Comparison of ENCODE assay signal across 27 cellular contexts in the genomic region with DNA sequence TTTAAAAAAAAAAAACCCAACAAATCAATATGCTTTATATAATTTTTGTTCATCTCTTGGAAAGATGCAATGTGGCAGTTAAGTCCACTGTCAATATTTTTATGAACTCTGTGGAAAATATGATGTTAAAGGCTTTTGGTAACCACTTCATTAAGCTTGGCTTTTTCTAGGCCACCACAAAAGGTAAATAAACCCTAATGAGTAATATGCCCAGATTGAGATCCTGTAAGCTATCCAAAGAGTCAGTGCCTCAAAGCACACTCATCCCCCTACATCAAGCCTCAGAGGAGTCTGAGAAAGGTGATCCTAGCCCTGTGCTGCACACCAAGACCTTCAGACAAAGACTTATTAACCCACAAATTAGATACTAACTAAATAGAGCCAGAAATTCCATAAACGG.
DNase-seq lines count a peak whose midpoint lies in the region; TF ChIP-seq lines count a peak whose summit lies in the region.
"Had no signal": no experiment of that assay in that cellular context is flagged by ENCODE, and none has a peak within 500 bp of the region (broad histone marks: within the 10 kb centered on the region; RNA-seq: fewer than 3 reads in every experiment).

No MANE protein-coding gene starts in this region.

- no peaks in the 10 kb centered on the region for H3K9me3 Mint-ChIP-seq in MCF 10A (ENCODE audit: unreplicated experiment)
- H3K9me3 Mint-ChIP-seq in endothelial cell (ENCODE audit: unreplicated experiment): no peaks in the 10 kb centered on the region
- H3K9me3 Mint-ChIP-seq: H9 had no signal

- in situ Hi-C loops in mammary epithelial cell (cut with MboI; ENCODE audit: low sequenced_read_pairs in 2 of 2): no loop called here

- POLR2A ChIA-PET in MCF 10A (lab: Yijun Ruan, JAX): no interaction called here

- no peak overlapping the region for H3K4me2 ChIP-seq in mammary epithelial cell (ENCODE audit: insufficient read depth, low read depth, low read length)

- H3K27me3 ChIP-seq in mammary epithelial cell (ENCODE audit: insufficient read depth, low read length) (no peaks in the 10 kb centered on the region), adipocyte (replicated peaks; ENCODE audit: control insufficient read depth, insufficient read depth, low read length) (peaks cover 9% of the 10 kb centered on the region)
- H3K27me3 ChIP-seq: ascending aorta, esophagus squamous epithelium, heart left ventricle, right atrium auricular region, uterus had no signal

- H3K79me2 ChIP-seq in mammary epithelial cell (ENCODE audit: insufficient read depth, low read length): no peaks in the 10 kb centered on the region

- WGBS in mammary epithelial cell (ENCODE audit: low coverage, missing lambda C conversion rate): 100% methylated on average over 1 of the region's 1 CpG

- dilution Hi-C loops in mammary epithelial cell (cut with HindIII; ENCODE audit: low sequenced_read_pairs): no loop called here

- H3K4me3 Mint-ChIP-seq in MCF 10A (ENCODE audit: unreplicated experiment) (no peak overlapping the region), endothelial cell (ENCODE audit: unreplicated experiment) (no peak overlapping the region)
- H3K4me3 Mint-ChIP-seq: activated CD8-positive, alpha-beta T cell treated with anti-CD3 and anti-CD28 coated beads for 36 hours; activated naive CD4-positive, alpha-beta T cell treated with anti-CD3 and anti-CD28 coated beads for 36 hours; CD14-positive monocyte; H9 had no signal

- H3K9me3 ChIP-seq in mammary epithelial cell (replicated peaks; ENCODE audit: insufficient read depth, low read length) (no peaks in the 10 kb centered on the region), adipocyte (ENCODE audit: control insufficient read depth, low read length) (no peaks in the 10 kb centered on the region)
- H3K9me3 ChIP-seq: ascending aorta, esophagus squamous epithelium, heart left ventricle, lower lobe of right lung, right atrium auricular region, uterus had no signal

- CTCF ChIA-PET in mammary epithelial cell (lab: Charles Lee; ENCODE audit: low non-redundant PET) (interaction anchor here (0.7 kb wide), 1 partner anchor 34 kb away, joined by 8 read pairs; no protein-coding TSS in a partner anchor), MCF 10A (lab: Yijun Ruan, JAX) (interaction anchor here (0.6 to 0.7 kb wide), 2 partner anchors 33 to 1912 kb away, joined by 3 to 5 read pairs; no protein-coding TSS in a partner anchor)

- H3K36me3 ChIP-seq in mammary epithelial cell (ENCODE audit: insufficient read depth, low read length) (no peaks in the 10 kb centered on the region), adipocyte (ENCODE audit: control insufficient read depth, insufficient read depth, low read length, severe bottlenecking) (no peaks in the 10 kb centered on the region)
- H3K36me3 ChIP-seq: ascending aorta, esophagus squamous epithelium, heart left ventricle, lower lobe of right lung, right atrium auricular region, uterus had no signal

- no peaks in the 10 kb centered on the region for H4K20me1 ChIP-seq in mammary epithelial cell (ENCODE audit: insufficient read depth, low read length)

- TF ChIP-seq CTCF in mammary epithelial cell (conservative IDR thresholded peaks at IDR 0.05 in 1 of 2, IDR thresholded peaks at IDR 0.05 in 1 of 2; ENCODE audit: extremely low read depth in 1 of 2, insufficient read depth in 1 of 2, low read depth in 1 of 2, low read length in 2 of 2) (no peak), MCF 10A (IDR thresholded peaks at IDR 0.05; ENCODE audit: unreplicated experiment) (no peak), foreskin fibroblast (IDR thresholded peaks at IDR 0.05; ENCODE audit: low read depth, low read length) (no peak), endothelial cell (IDR thresholded peaks at IDR 0.05; ENCODE audit: unreplicated experiment) (no peak)

- no peak overlapping the region for H2AFZ ChIP-seq in mammary epithelial cell (ENCODE audit: low read depth, low read length)

- H3K4me3 ChIP-seq in mammary epithelial cell (replicated peaks in 1 of 3; ENCODE audit: insufficient read depth in 1 of 3, low read depth in 2 of 3, low read length in 3 of 3) (no peak overlapping the region), adipocyte (ENCODE audit: low read length) (no peak overlapping the region), foreskin fibroblast (ENCODE audit: low read depth in 1 of 2, low read length in 2 of 2) (no peak overlapping the region)
- H3K4me3 ChIP-seq: ascending aorta, esophagus squamous epithelium, heart left ventricle, lower lobe of right lung, right atrium auricular region, uterus had no signal

- H3K27me3 Mint-ChIP-seq in MCF 10A (ENCODE audit: insufficient read depth, unreplicated experiment) (no peaks in the 10 kb centered on the region), endothelial cell (ENCODE audit: unreplicated experiment) (peaks cover 2% of the 10 kb centered on the region)
- H3K27me3 Mint-ChIP-seq: activated CD8-positive, alpha-beta T cell treated with anti-CD3 and anti-CD28 coated beads for 36 hours had no signal

- BruUV-seq in mammary epithelial cell (replicated peaks; lab: Mats Ljungman, UMichigan) (no TSS peak), MCF 10A (replicated peaks; lab: Mats Ljungman, UMichigan) (no TSS peak)

- no peaks in the 10 kb centered on the region for H3K4me1 Mint-ChIP-seq in MCF 10A (ENCODE audit: insufficient read depth, unreplicated experiment)
- peaks cover 5% of the 10 kb centered on the region for H3K4me1 Mint-ChIP-seq in endothelial cell (ENCODE audit: unreplicated experiment)
- H3K4me1 Mint-ChIP-seq: CD14-positive monocyte had no signal

- H3K27ac Mint-ChIP-seq in MCF 10A (ENCODE audit: low read depth, unreplicated experiment) (no peak overlapping the region), endothelial cell (ENCODE audit: unreplicated experiment) (no peak overlapping the region)
- H3K27ac Mint-ChIP-seq: activated CD8-positive, alpha-beta T cell treated with anti-CD3 and anti-CD28 coated beads for 36 hours; activated naive CD4-positive, alpha-beta T cell treated with anti-CD3 and anti-CD28 coated beads for 36 hours; CD14-positive monocyte; H9 had no signal

- intact Hi-C loops in mammary epithelial cell (cut with micrococcal nuclease) (no loop called here), MCF 10A (cut with micrococcal nuclease) (no loop called here)

- DNase-seq in mammary epithelial cell: peak; percentile 57
- DNase-seq in MCF 10A (ENCODE audit: unreplicated experiment): no peak
- peak; percentile 33 for DNase-seq in adipocyte (ENCODE audit: low read depth)
- DNase-seq in foreskin fibroblast: peak; percentile 26 to 64
- peak; percentile 88 for DNase-seq in stromal cell of bone marrow (ENCODE audit: low read depth)
- no peak for DNase-seq in NCI-H748 (lab: John Stamatoyannopoulos, UW; ENCODE audit: unreplicated experiment)
- DNase-seq in SW480 (ENCODE audit: low spot score): no peak
- DNase-seq in endothelial cell (ENCODE audit: low spot score): no peak
- DNase-seq: activated CD4-positive, CD25-positive, alpha-beta regulatory T cell; activated CD8-positive, alpha-beta T cell treated with anti-CD3 and anti-CD28 coated beads for 36 hours; activated naive CD4-positive, alpha-beta T cell treated with anti-CD3 and anti-CD28 coated beads for 36 hours; DMS 273 treated with DMSO at 0.1 percent for 48 hours; effector memory CD4-positive, alpha-beta T cell; esophagus squamous epithelium; heart left ventricle; Kasumi-1; lower lobe of right lung; NCI-H2107; NCI-H524; RPMI8226; T1000; uterus had no signal

- no peak overlapping the region for H3K27ac ChIP-seq in mammary epithelial cell (ENCODE audit: insufficient read depth, low read depth, low read length)
- H3K27ac ChIP-seq: 22Rv1, ascending aorta, esophagus squamous epithelium, heart left ventricle, lower lobe of right lung, right atrium auricular region, uterus had no signal

- no peak overlapping the region for H3K9ac ChIP-seq in mammary epithelial cell (ENCODE audit: insufficient read depth, low read length)
- H3K9ac ChIP-seq in adipocyte (ENCODE audit: low read length): no peak overlapping the region

- H3K36me3 Mint-ChIP-seq in MCF 10A (ENCODE audit: insufficient read depth, unreplicated experiment) (no peaks in the 10 kb centered on the region), endothelial cell (ENCODE audit: low read depth, unreplicated experiment) (no peaks in the 10 kb centered on the region)
- H3K36me3 Mint-ChIP-seq: CD14-positive monocyte had no signal

- H3K4me1 ChIP-seq in mammary epithelial cell (ENCODE audit: insufficient read depth, low read length) (no peaks in the 10 kb centered on the region), adipocyte (ENCODE audit: control insufficient read depth, insufficient read depth, low read length) (peaks cover 15% of the 10 kb centered on the region)
- H3K4me1 ChIP-seq: ascending aorta, lower lobe of right lung, uterus had no signal

Comparison
In these comparisons a context has a peak if more than half of its experiments do, and no peak if none do; other contexts are left out.
1. DNase-seq: peak in mammary epithelial cell (single experiment), adipocyte (single experiment), foreskin fibroblast (2 of 2) and stromal cell of bone marrow (single experiment); none in MCF 10A (single experiment), NCI-H748 (single experiment), SW480 (single experiment) and endothelial cell (single experiment).